ENCODE assay signal across 9 cellular contexts in the genomic region with DNA sequence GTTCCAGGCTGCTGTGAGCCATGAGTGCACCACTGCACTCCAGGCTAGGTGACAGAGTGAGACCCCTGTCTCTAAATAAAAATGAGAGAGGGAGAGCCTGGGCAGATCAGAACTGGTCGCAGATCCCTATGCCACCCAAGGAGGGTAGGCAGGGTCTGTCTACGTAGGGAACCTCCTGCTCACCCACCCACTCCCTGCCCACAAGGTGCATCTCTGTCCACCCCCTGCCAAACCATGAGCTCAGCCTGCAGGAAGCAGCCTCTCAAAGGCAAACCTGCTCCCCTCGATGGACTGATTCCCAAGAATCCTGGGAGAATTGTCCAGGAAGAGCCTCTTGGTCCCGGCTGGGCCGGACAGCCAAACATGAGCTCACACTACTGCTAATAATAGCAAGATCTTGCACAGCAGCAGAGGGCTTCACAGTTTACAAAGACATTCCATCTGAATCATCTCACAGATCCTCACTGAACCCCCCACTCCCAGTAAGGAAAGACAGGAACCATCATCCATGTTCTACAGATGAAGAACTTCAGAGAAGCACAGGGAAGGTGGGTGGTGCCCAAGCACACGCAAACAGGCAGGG. TPM values are rescaled to one million over a fixed set of nuclear protein-coding genes. Genes with fewer than 3 reads are reported as not detected.
DNase-seq lines count a peak whose midpoint lies in the region; ATAC-seq and TF ChIP-seq lines count a peak whose summit lies in the region.
"Had no signal": no experiment of that assay in that cellular context is flagged by ENCODE, and none has a peak within 500 bp of the region (broad histone marks: within the 10 kb centered on the region; RNA-seq: fewer than 3 reads in every experiment).

No MANE protein-coding gene starts in this region.

- H3K4me3 ChIP-seq in astrocyte of the spinal cord (ENCODE audit: low read depth, low read length) (no peak overlapping the region), stomach (no peak overlapping the region)

- no peaks in the 10 kb centered on the region for H3K36me3 ChIP-seq in stomach

- peak overlapping the region; percentile 73 to 92 (median 82) for H3K27ac ChIP-seq in stomach

- no peaks in the 10 kb centered on the region for H3K9me3 ChIP-seq in stomach

- DNase-seq in GM04504 (ENCODE audit: low read depth) (peak; percentile 75), astrocyte of the spinal cord (ENCODE audit: low read depth, low spot score) (peak; percentile 88), iris pigment epithelial cell (ENCODE audit: low read depth) (peak; percentile 82), stomach (no peak), ecto neural progenitor cell (ENCODE audit: low spot score) (no peak), NCI-H2227 (lab: John Stamatoyannopoulos, UW; ENCODE audit: unreplicated experiment) (no peak), KG1 (lab: John Stamatoyannopoulos, UW) (no peak)

- no peak for ATAC-seq in HG02798 (IDR thresholded peaks at IDR 0.05; ENCODE audit: poor library complexity, unreplicated experiment)

- no peak for TF ChIP-seq CTCF in astrocyte of the spinal cord (IDR thresholded peaks at IDR 0.05; ENCODE audit: low read depth, low read length)
- no peak for TF ChIP-seq CTCF in stomach (IDR thresholded peaks at IDR 0.05)

- in situ Hi-C loops in astrocyte of the spinal cord (cut with HindIII; ENCODE audit: low sequenced_read_pairs): no loop called here

- no peak for TF ChIP-seq POLR2A in stomach (IDR thresholded peaks at IDR 0.05)

- 46 to 73% (median 70%) methylated on average over 6 of the region's 6 CpGs for WGBS in stomach, 5 donors

- no peak for TF ChIP-seq EP300 in stomach (IDR thresholded peaks at IDR 0.05)

- H3K4me1 ChIP-seq in stomach: peaks cover 20 to 91% (median 68%) of the 10 kb centered on the region in 4 donors

- H3K27me3 ChIP-seq in stomach: no peaks in the 10 kb centered on the region
- H3K27me3 ChIP-seq: foreskin keratinocyte had no signal

- intact Hi-C loops in stomach (cut with DNase I; ENCODE audit: low total_unique reads): no loop called here

RNA-seq across cellular contexts. Expression of a gene that starts 27.8 kb away (rescaled TPM):
- total RNA-seq in stomach: 10 to 100 TPM in 1 of 5 donors, 1 to 10 TPM in 2, not detected in 2; 1.5 to 15.1 (median 4.8) TPM
- polyA plus RNA-seq in stomach: under 1 TPM; 0.13 to 0.62 (median 0.46) TPM
- total RNA-seq: foreskin keratinocyte had no signal

Comparison
In these comparisons a context has a peak if more than half of its experiments do, and no peak if none do; other contexts are left out.
1. DNase-seq: peak in GM04504 (single experiment), astrocyte of the spinal cord (single experiment) and iris pigment epithelial cell (single experiment); none in stomach (single experiment), ecto neural progenitor cell (single experiment), NCI-H2227 (single experiment) and KG1 (single experiment).